In the genomic region with DNA sequence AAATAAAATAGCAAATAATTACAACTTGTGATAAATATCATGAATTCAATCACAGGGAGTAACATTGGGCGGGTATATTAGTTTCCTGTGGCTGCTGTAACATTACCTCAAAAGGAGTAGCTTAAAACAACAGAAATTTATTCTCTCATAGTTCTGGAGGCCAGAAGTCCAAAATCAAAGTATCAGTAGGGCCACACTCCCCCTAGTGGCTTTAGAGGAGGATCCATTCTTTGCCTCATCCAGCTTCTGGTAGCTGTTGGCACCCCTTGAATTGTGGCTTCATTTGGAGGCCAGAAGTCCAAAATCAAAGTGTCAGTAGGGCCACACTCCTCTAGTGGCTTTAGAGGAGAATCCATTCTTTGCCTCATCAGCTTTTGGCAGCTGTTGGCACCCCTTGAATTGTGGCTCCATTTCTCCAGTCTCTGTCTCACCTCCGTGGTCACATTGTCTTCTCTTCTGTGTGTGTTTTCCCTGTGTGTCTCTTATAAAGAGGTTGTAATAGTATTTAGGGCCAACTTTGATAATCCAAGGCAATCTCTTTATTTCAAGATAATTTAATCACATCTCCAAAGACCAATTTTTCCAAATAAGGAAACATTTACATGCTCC, we compare ENCODE assay signal across 8 cellular contexts. TPM values are rescaled to one million over a fixed set of nuclear protein-coding genes. Genes with fewer than 3 reads are reported as not detected.
DNase-seq lines count a peak whose midpoint lies in the region; ATAC-seq and TF ChIP-seq lines count a peak whose summit lies in the region.

No MANE protein-coding gene starts in this region.

- no peak overlapping the region for H3K4me3 ChIP-seq in choroid plexus epithelial cell (ENCODE audit: low read depth, low read length)

- DNase-seq in activated CD4-positive, alpha-beta T cell treated with anti-CD3 and anti-CD28 coated beads for 48 hours: peak; percentile 18
- no peak for DNase-seq in activated CD4-positive, alpha-beta T cell treated with anti-CD3 and anti-CD28 coated beads, Interleukin-2, amount 50 U/mL, for 48 hours
- DNase-seq in M059J (ENCODE audit: low read depth) (peak; percentile 39), choroid plexus epithelial cell (ENCODE audit: low read depth) (peak; percentile 75), pons (ENCODE audit: low spot score) (peak; percentile 18), NCI-H1436 treated with DMSO at 0.1 percent for 48 hours (lab: John Stamatoyannopoulos, UW) (no peak)

- ATAC-seq in HG02678 (IDR thresholded peaks at IDR 0.05; ENCODE audit: unreplicated experiment): no peak
- ATAC-seq in HG02571 (IDR thresholded peaks at IDR 0.05; ENCODE audit: unreplicated experiment): no peak

- TF ChIP-seq CTCF in choroid plexus epithelial cell (conservative IDR thresholded peaks at IDR 0.05; ENCODE audit: low read depth, low read length): peak; percentile 86

RNA-seq across cellular contexts. Expression of a gene that starts 3.1 kb away (rescaled TPM):
- total RNA-seq in M059J (2014; rRNA removed; shearing (Covaris generic)): not detected in 2 replicates

Comparison
In these comparisons a context has a peak if more than half of its experiments do, and no peak if none do; other contexts are left out.
1. DNase-seq: peak in activated CD4-positive, alpha-beta T cell treated with anti-CD3 and anti-CD28 coated beads for 48 hours (single experiment), M059J (single experiment), choroid plexus epithelial cell (single experiment) and pons (single experiment); none in activated CD4-positive, alpha-beta T cell treated with anti-CD3 and anti-CD28 coated beads, Interleukin-2, amount 50 U/mL, for 48 hours (0 of 2) and NCI-H1436 treated with DMSO at 0.1 percent for 48 hours (single experiment).